8 cellular contexts compared by ENCODE assay signal in the genomic region with DNA sequence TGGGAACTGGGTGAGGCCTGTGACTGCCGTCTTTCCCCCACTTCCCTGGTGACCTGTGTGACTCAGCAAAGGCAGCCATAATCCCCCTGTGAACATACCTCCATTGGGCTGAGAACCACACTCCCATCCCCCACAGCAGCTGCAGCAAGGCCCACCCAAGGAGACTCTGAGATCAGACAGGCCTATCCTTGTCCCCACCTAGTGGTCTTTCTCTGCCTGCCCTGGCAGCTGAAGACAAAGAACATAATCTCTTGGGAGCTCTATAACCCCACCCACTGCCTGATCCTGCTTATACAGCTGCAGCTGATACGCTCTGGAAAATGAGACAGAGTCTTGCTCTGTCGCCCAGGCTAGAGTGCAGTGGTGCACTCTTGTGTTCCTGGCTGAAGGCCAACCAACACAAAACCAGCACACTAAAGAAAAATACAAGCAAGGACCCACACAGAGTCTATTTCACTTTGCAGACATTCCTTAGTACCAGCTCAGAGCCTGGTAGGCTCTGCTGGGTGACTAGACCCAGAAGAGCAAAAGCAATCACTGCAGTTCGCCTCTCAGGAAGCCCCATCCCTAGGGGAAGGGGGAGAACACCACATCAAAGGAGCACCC.
DNase-seq lines count a peak whose midpoint lies in the region; ATAC-seq and TF ChIP-seq lines count a peak whose summit lies in the region.

No MANE protein-coding gene starts in this region.

- H3K4me3 ChIP-seq in retinal pigment epithelial cell (ENCODE audit: low read length), result no peak overlapping the region

- peaks cover 31% of the 10 kb centered on the region for H3K4me1 Mint-ChIP-seq in chondrocyte (ENCODE audit: low read depth)
- H3K4me1 Mint-ChIP-seq in activated naive CD8-positive, alpha-beta T cell treated with anti-CD3 and anti-CD28 coated beads for 36 hours, result no peaks in the 10 kb centered on the region

- TF ChIP-seq CTCF in chondrocyte (IDR thresholded peaks at IDR 0.05) (peak; percentile 68), retinal pigment epithelial cell (conservative IDR thresholded peaks at IDR 0.05; ENCODE audit: low read depth, low read length) (peak; percentile 84)

- H3K9me3 Mint-ChIP-seq in chondrocyte (ENCODE audit: low read depth), result peaks cover 28% of the 10 kb centered on the region
- H3K9me3 Mint-ChIP-seq in activated naive CD8-positive, alpha-beta T cell treated with anti-CD3 and anti-CD28 coated beads for 36 hours, result peaks cover 1% of the 10 kb centered on the region

- peaks cover 19% of the 10 kb centered on the region for H3K27me3 Mint-ChIP-seq in chondrocyte (ENCODE audit: low read depth)
- H3K27me3 Mint-ChIP-seq in activated naive CD8-positive, alpha-beta T cell treated with anti-CD3 and anti-CD28 coated beads for 36 hours, result peaks cover 5% of the 10 kb centered on the region

- peaks cover 17% of the 10 kb centered on the region for H3K36me3 Mint-ChIP-seq in chondrocyte (ENCODE audit: low read depth)
- no peaks in the 10 kb centered on the region for H3K36me3 Mint-ChIP-seq in activated naive CD8-positive, alpha-beta T cell treated with anti-CD3 and anti-CD28 coated beads for 36 hours

- no peak for ATAC-seq in HG03571 (IDR thresholded peaks at IDR 0.05; ENCODE audit: unreplicated experiment)

- peak overlapping the region; percentile 91 for H3K27ac Mint-ChIP-seq in chondrocyte (ENCODE audit: unreplicated experiment)
- no peak overlapping the region for H3K27ac Mint-ChIP-seq in activated naive CD8-positive, alpha-beta T cell treated with anti-CD3 and anti-CD28 coated beads for 36 hours

- DNase-seq in DMS 273 (lab: John Stamatoyannopoulos, UW; ENCODE audit: unreplicated experiment) (peak; percentile 11), DMS 273 treated with DMSO at 0.1 percent for 48 hours (lab: John Stamatoyannopoulos, UW) (no peak), NCI-H2029 (lab: John Stamatoyannopoulos, UW) (peak; percentile 40), chondrocyte (ENCODE audit: low spot score) (no peak), retinal pigment epithelial cell (ENCODE audit: low read depth) (peak; percentile 99), midbrain (lab: John Stamatoyannopoulos, UW) (no peak)
- DNase-seq in activated naive CD8-positive, alpha-beta T cell treated with anti-CD3 and anti-CD28 coated beads for 36 hours, result no peak

- no peak overlapping the region for H3K4me3 Mint-ChIP-seq in chondrocyte (ENCODE audit: unreplicated experiment)
- H3K4me3 Mint-ChIP-seq in activated naive CD8-positive, alpha-beta T cell treated with anti-CD3 and anti-CD28 coated beads for 36 hours, result no peak overlapping the region

Comparison
In these comparisons a context has a peak if more than half of its experiments do, and no peak if none do; other contexts are left out.
1. DNase-seq: peak in DMS 273 (single experiment), NCI-H2029 (single experiment) and retinal pigment epithelial cell (single experiment); none in DMS 273 treated with DMSO at 0.1 percent for 48 hours (single experiment), chondrocyte (single experiment), activated naive CD8-positive, alpha-beta T cell treated with anti-CD3 and anti-CD28 coated beads for 36 hours (single experiment) and midbrain (single experiment).